ENCODE assay signal across 15 cellular contexts in the genomic region with DNA sequence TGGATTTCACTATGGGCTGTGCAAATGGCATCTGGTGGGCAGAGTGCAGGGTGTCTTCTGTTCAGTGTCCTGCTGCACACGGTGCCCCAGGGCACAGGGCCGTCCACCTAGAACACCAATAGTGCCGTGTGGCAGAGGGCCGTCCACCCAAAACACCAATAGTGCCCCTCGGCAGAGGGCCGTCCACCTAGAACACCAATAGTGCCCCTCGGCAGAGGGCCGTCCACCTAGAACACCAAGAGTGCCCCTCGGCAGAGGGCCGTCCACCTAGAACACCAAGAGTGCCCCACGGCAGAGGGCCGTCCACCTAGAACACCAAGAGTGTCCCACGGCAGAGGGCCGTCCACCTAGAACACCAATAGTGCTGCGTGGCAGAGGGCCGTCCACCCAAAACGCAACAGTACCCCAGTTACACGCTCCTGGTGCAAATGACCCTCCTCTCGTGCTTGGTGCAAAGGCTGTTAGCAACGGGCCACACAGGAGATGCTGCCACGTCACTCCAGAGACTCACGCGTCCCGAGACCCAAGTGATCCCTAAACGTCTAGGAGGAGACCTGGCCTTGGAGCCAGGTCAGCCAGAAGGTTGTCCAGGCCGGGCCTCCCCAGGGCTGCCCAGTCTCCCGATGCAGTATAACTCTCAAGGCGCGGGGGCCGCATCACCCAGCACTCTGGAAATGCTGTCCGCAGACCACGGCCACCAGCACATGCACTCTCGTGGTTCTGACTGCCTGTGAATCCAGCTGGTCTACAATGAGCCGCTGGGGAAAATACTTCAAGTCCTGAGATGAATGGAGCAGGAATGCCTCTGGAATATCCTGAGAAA. TPM values are rescaled to one million over a fixed set of nuclear protein-coding genes. Genes with fewer than 3 reads are reported as not detected.
A peak's percentile ranks its signal among the peaks of the same experiment; 100 is the strongest.
DNase-seq lines count a peak whose midpoint lies in the region; ATAC-seq lines count a peak whose summit lies in the region.
"Had no signal": no experiment of that assay in that cellular context is flagged by ENCODE, and none has a peak within 500 bp of the region (broad histone marks: within the 10 kb centered on the region; RNA-seq: fewer than 3 reads in every experiment).

No MANE protein-coding gene starts in this region.

- ATAC-seq in stimulated activated naive B cell treated with anti-CD40 and anti-IgM and Interleukin-4, amounts not matched to agents 10 μg/mL and 1 μg/mL and 100 μg/mL, for 72 hours (replicated peaks) = no peak
- ATAC-seq in HG03045 (IDR thresholded peaks at IDR 0.05; ENCODE audit: unreplicated experiment) (no peak), GM18873 (IDR thresholded peaks at IDR 0.05; ENCODE audit: low FRiP score, unreplicated experiment) (no peak)
- ATAC-seq: K562 had no signal

- peaks cover 2 to 11% of the 10 kb centered on the region in 2 donors for H3K36me3 Mint-ChIP-seq in stimulated activated naive B cell treated with anti-CD40 and anti-IgM and Interleukin-4, amounts not matched to agents 10 μg/mL and 1 μg/mL and 100 μg/mL, for 72 hours

- H3K27me3 Mint-ChIP-seq in stimulated activated naive B cell treated with anti-CD40 and anti-IgM and Interleukin-4, amounts not matched to agents 10 μg/mL and 1 μg/mL and 100 μg/mL, for 72 hours = no peaks in the 10 kb centered on the region

- peak overlapping the region; percentile 25 for H3K27ac Mint-ChIP-seq in stimulated activated naive B cell treated with anti-CD40 and anti-IgM and Interleukin-4, amounts not matched to agents 10 μg/mL and 1 μg/mL and 100 μg/mL, for 72 hours
- H3K27ac Mint-ChIP-seq: T-helper 1 cell treated with Interleukin-12 subunit alpha and Interleukin-12 subunit beta and Interleukin-4 antibody, amounts not matched to agents 30 μg/mL and 1 μg/mL, for 36 hours had no signal

- no peak overlapping the region for H3K4me3 Mint-ChIP-seq in stimulated activated naive B cell treated with anti-CD40 and anti-IgM and Interleukin-4, amounts not matched to agents 10 μg/mL and 1 μg/mL and 100 μg/mL, for 72 hours
- H3K4me3 Mint-ChIP-seq: T-helper 1 cell treated with Interleukin-12 subunit alpha and Interleukin-12 subunit beta and Interleukin-4 antibody, amounts not matched to agents 30 μg/mL and 1 μg/mL, for 36 hours had no signal

- 82 to 95% (median 95%) methylated on average over 34 of the region's 34 CpGs for WGBS in adipose tissue, 3 donors

- no peaks in the 10 kb centered on the region for H3K9me3 Mint-ChIP-seq in stimulated activated naive B cell treated with anti-CD40 and anti-IgM and Interleukin-4, amounts not matched to agents 10 μg/mL and 1 μg/mL and 100 μg/mL, for 72 hours
- H3K9me3 Mint-ChIP-seq: T-helper 1 cell treated with Interleukin-12 subunit alpha and Interleukin-12 subunit beta and Interleukin-4 antibody, amounts not matched to agents 30 μg/mL and 1 μg/mL, for 36 hours had no signal

- peak overlapping the region; percentile 19 for H3K27ac ChIP-seq in adipose tissue (ENCODE audit: low read depth, low read length)
- H3K27ac ChIP-seq: cardiac muscle cell had no signal

- peaks cover 9 to 38% of the 10 kb centered on the region in 2 donors for H3K4me1 Mint-ChIP-seq in stimulated activated naive B cell treated with anti-CD40 and anti-IgM and Interleukin-4, amounts not matched to agents 10 μg/mL and 1 μg/mL and 100 μg/mL, for 72 hours

- DNase-seq in activated CD8-positive, alpha-beta memory T cell treated with anti-CD3 and anti-CD28 coated beads for 24 hours = peak; percentile 56
- no peak for DNase-seq in activated CD8-positive, alpha-beta memory T cell treated with anti-CD3 and anti-CD28 coated beads, Interleukin-2, amount 50 U/mL, for 4 hours
- DNase-seq in mesenteric fat pad (ENCODE audit: low spot score) (peak; percentile 87), SK-N-DZ (ENCODE audit: low spot score) (no peak)
- no peak for DNase-seq in stimulated activated naive B cell treated with anti-CD40 and anti-IgM and Interleukin-4, amounts not matched to agents 10 μg/mL and 1 μg/mL and 100 μg/mL, for 72 hours
- DNase-seq: ACHN, NCI-H1436 treated with DMSO at 0.1 percent for 48 hours, NCI-H774, RPMI8226 had no signal

RNA-seq across cellular contexts. Expression of a gene that starts 51.5 kb away (rescaled TPM):
- polyA plus RNA-seq in adipose tissue = 10 to 100 TPM; 14.8 to 62.0 (median 20.9) TPM
- 102 TPM for total RNA-seq in mesenteric fat pad
- 14.5 and 15.7 TPM in 2 replicates for polyA plus RNA-seq in SK-N-DZ (2014; cell fraction: cytosol; rRNA removed)
- polyA plus RNA-seq in SK-N-DZ (2014; cell fraction: nucleus; rRNA removed) = 14.6 and 15.5 TPM in 2 replicates

Comparison
In these comparisons a context has a peak if more than half of its experiments do, and no peak if none do; other contexts are left out.
1. DNase-seq: peak in activated CD8-positive, alpha-beta memory T cell treated with anti-CD3 and anti-CD28 coated beads for 24 hours (single experiment) and mesenteric fat pad (single experiment); none in activated CD8-positive, alpha-beta memory T cell treated with anti-CD3 and anti-CD28 coated beads, Interleukin-2, amount 50 U/mL, for 4 hours (single experiment), stimulated activated naive B cell treated with anti-CD40 and anti-IgM and Interleukin-4, amounts not matched to agents 10 μg/mL and 1 μg/mL and 100 μg/mL, for 72 hours (single experiment) and SK-N-DZ (single experiment).